In the genomic region with DNA sequence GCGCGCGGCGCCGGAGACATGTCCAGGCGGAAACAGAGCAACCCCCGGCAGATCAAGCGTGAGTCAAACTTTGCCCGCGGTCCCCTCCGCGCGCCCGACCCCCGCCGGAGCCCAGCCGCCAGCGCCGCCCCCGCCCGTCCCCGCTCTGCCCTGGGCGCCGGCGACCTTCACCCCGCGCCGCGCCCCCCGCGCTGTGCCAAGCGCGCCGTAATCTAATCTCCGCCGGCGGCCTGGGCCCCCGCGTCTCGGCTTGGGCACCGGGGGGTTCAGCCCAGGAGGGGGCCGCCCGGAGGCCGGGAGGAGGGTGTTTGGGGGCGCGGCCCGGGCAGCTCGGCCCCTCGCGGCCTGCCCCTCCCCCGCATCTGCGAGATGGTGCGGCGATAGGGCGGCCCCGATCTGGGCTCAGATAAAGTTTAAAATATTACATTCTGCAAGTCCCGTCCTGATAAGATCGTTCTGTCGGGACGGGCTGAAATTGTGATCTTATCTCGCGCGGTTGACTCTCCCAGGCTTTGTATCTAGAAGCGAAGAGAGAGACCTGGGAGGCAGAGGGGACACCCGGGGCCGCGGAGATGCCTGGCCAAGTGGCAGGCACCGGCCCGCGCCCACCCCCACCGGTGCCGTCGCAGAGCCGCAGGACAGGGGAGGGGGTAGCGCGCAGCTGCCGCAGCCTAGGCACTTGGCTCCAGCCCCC, we compare ENCODE assay signal across 8 cellular contexts. TPM values are rescaled to one million over a fixed set of nuclear protein-coding genes. Genes with fewer than 3 reads are reported as not detected.
DNase-seq lines count a peak whose midpoint lies in the region; ATAC-seq and TF ChIP-seq lines count a peak whose summit lies in the region.

No MANE protein-coding gene starts in this region.

- no peaks in the 10 kb centered on the region for H3K9me2 ChIP-seq in OCI-LY7 (ENCODE audit: insufficient read depth, low read length)

- H3K9me3 Mint-ChIP-seq in central memory CD8-positive, alpha-beta T cell, result no peaks in the 10 kb centered on the region

- H3K79me2 ChIP-seq in OCI-LY7 (ENCODE audit: insufficient read depth, low read depth, low read length), result peaks cover 11% of the 10 kb centered on the region; the same call in 1 of the 2 replicates

- TF ChIP-seq CTCF in GM12865 (IDR thresholded peaks at IDR 0.05; ENCODE audit: insufficient read depth, low read depth, low read length, missing control alignments) (no peak), OCI-LY7 (conservative IDR thresholded peaks at IDR 0.05; ENCODE audit: low read length) (no peak)

- 0 to 1% methylated on average over 36 to 77 of the region's 77 CpGs for WGBS in aorta, 2 donors

- H3K27me3 Mint-ChIP-seq in central memory CD8-positive, alpha-beta T cell, result no peaks in the 10 kb centered on the region

- H3K36me3 Mint-ChIP-seq in central memory CD8-positive, alpha-beta T cell (ENCODE audit: insufficient read depth), result peaks cover 20% of the 10 kb centered on the region

- CTCF ChIA-PET in OCI-LY7 (lab: Charles Lee; ENCODE audit: unreplicated experiment), result no interaction called here

- no TSS peak for BruUV-seq in OCI-LY7 (replicated peaks; lab: Mats Ljungman, UMichigan)

- no peaks in the 10 kb centered on the region for H3K9me3 ChIP-seq in OCI-LY7 (ENCODE audit: low read length)
- H3K9me3 ChIP-seq in muscle layer of colon (ENCODE audit: low read length), result no peaks in the 10 kb centered on the region
- no peaks in the 10 kb centered on the region for H3K9me3 ChIP-seq in aorta (ENCODE audit: control insufficient read depth, low read length)

- POLR2A ChIA-PET in OCI-LY7 (lab: Charles Lee), result no interaction called here

- DNase-seq in GM12865 (ENCODE audit: low read depth) (peak; percentile 29), OCI-LY7 (ENCODE audit: low spot score) (peak; percentile 24), aorta (no peak), NCI-H2107 treated with DMSO at 0.1 percent for 48 hours (lab: John Stamatoyannopoulos, UW; ENCODE audit: unreplicated experiment) (no peak), NCI-H524 treated with DMSO at 0.1 percent for 48 hours (lab: John Stamatoyannopoulos, UW) (no peak)
- DNase-seq in central memory CD8-positive, alpha-beta T cell (ENCODE audit: low spot score in 2 of 2), result no peak

- peaks cover 42% of the 10 kb centered on the region for H3K4me1 Mint-ChIP-seq in central memory CD8-positive, alpha-beta T cell

- intact Hi-C loops in OCI-LY7 (cut with micrococcal nuclease; ENCODE audit: unreplicated experiment) (loop anchor here (1.0 to 10.0 kb wide), 4 partner anchors 27 to 211 kb away; a partner anchor contains a TSS), aorta (cut with DNase I) (loop anchor here in 1 of 2 donors (10.0 kb wide), 1 partner anchor 331 kb away; a partner anchor contains a TSS)

- H3K27ac Mint-ChIP-seq in central memory CD8-positive, alpha-beta T cell (ENCODE audit: low read depth), result peak overlapping the region; percentile 90

- no peaks in the 10 kb centered on the region for H4K20me1 ChIP-seq in OCI-LY7 (ENCODE audit: insufficient read depth, low read length)

- no peaks in the 10 kb centered on the region for H3K36me3 ChIP-seq in OCI-LY7 (ENCODE audit: insufficient read depth, low read length)
- no peaks in the 10 kb centered on the region for H3K36me3 ChIP-seq in muscle layer of colon (ENCODE audit: insufficient read depth, low read length)
- no peaks in the 10 kb centered on the region for H3K36me3 ChIP-seq in aorta (ENCODE audit: control insufficient read depth in 1 of 2, insufficient read depth in 2 of 2, low read length in 1 of 2)

- no peak for ATAC-seq in central memory CD8-positive, alpha-beta T cell (replicated peaks; ENCODE audit: extremely low read depth, poor library complexity, severe bottlenecking)
- ATAC-seq in aorta (ENCODE audit: low FRiP score) (no peak), GM21723 (IDR thresholded peaks at IDR 0.05; ENCODE audit: unreplicated experiment) (no peak)

- H3K4me1 ChIP-seq in OCI-LY7 (ENCODE audit: insufficient read depth, low read length, poor library complexity, severe bottlenecking), result peaks cover 50% of the 10 kb centered on the region
- peaks cover 21% of the 10 kb centered on the region for H3K4me1 ChIP-seq in muscle layer of colon (ENCODE audit: insufficient read depth, low read length)
- H3K4me1 ChIP-seq in aorta (ENCODE audit: control insufficient read depth in 1 of 2, insufficient read depth in 2 of 2, low read length in 2 of 2), result no peaks in the 10 kb centered on the region

- peak overlapping the region; percentile 80 for H3K4me2 ChIP-seq in OCI-LY7 (ENCODE audit: low read length)

- H2AFZ ChIP-seq in OCI-LY7 (ENCODE audit: low read length), result no peak overlapping the region

- peak overlapping the region; percentile 66 for H3K4me3 ChIP-seq in GM12865 (ENCODE audit: low read depth, low read length)
- H3K4me3 ChIP-seq in OCI-LY7 (ENCODE audit: low read depth, low read length, poor library complexity, severe bottlenecking), result peak overlapping the region; percentile 72
- peak overlapping the region; percentile 42 to 67 for H3K4me3 ChIP-seq in muscle layer of colon (ENCODE audit: low read depth in 1 of 2, low read length in 2 of 2)
- peak overlapping the region; percentile 42 to 53 for H3K4me3 ChIP-seq in aorta (ENCODE audit: low read length in 2 of 2)

- H3K4me3 Mint-ChIP-seq in central memory CD8-positive, alpha-beta T cell, result peak overlapping the region; percentile 89

- no peak overlapping the region for H3K9ac ChIP-seq in muscle layer of colon (ENCODE audit: low read length)

- peak overlapping the region; percentile 71 for H3K27ac ChIP-seq in OCI-LY7 (ENCODE audit: low read depth, low read length, poor library complexity, severe bottlenecking)
- no peak overlapping the region for H3K27ac ChIP-seq in muscle layer of colon (ENCODE audit: low read depth, low read length)
- no peak overlapping the region for H3K27ac ChIP-seq in aorta (ENCODE audit: low read depth in 1 of 2, low read length in 2 of 2)

- H3K27me3 ChIP-seq in muscle layer of colon (ENCODE audit: control insufficient read depth in 1 of 2, insufficient read depth in 2 of 2, low read length in 2 of 2) (peaks cover 25 to 45% of the 10 kb centered on the region in 2 donors), aorta (ENCODE audit: control insufficient read depth in 1 of 2, insufficient read depth in 2 of 2, low read length in 1 of 2) (no peaks in the 10 kb centered on the region)

RNA-seq across cellular contexts. Expression of a gene that starts 0.7 kb away (rescaled TPM):
- total RNA-seq in OCI-LY7 (2014; rRNA removed; shearing (Covaris generic)), result 0.98 and 2.1 TPM in 2 replicates
- total RNA-seq in OCI-LY7 (2022) (11.9 and 14.2 TPM in 2 replicates), aorta (1 to 10 TPM; 4.1 to 8.8 TPM)
- 1 to 10 TPM in 1 of 2 donors, under 1 TPM in 1; 0.88 to 2.0 TPM for polyA plus RNA-seq in aorta

Comparison
In these comparisons a context has a peak if more than half of its experiments do, and no peak if none do; other contexts are left out.
1. DNase-seq: peak in GM12865 (single experiment) and OCI-LY7 (single experiment); none in central memory CD8-positive, alpha-beta T cell (0 of 2), aorta (0 of 2), NCI-H2107 treated with DMSO at 0.1 percent for 48 hours (single experiment) and NCI-H524 treated with DMSO at 0.1 percent for 48 hours (single experiment).
2. Peak in every context shown above with its lines, with median percentiles within 50 percentile points of each other: H3K4me3 ChIP-seq.